Comparison of ENCODE assay signal across 24 cellular contexts in genomic region chr20:63532449-63532971, GRCh38. TPM values are rescaled to one million over a fixed set of nuclear protein-coding genes. Genes with fewer than 3 reads are reported as not detected.
DNase-seq lines count a peak whose midpoint lies in the region; ATAC-seq and TF ChIP-seq lines count a peak whose summit lies in the region.
"Had no signal": no experiment of that assay in that cellular context is flagged by ENCODE, and none has a peak within 500 bp of the region (broad histone marks: within the 10 kb centered on the region; RNA-seq: fewer than 3 reads in every experiment).

No MANE protein-coding gene starts in this region.

- H3K9ac ChIP-seq in BLaER1 = no peak overlapping the region

- intact Hi-C loops in right lobe of liver (cut with DNase I) = loop anchor here in 1 of 2 donors (10.0 kb wide), 1 partner anchor 442 kb away; the partner anchor contains the start of gene SAMD10
- intact Hi-C loops in ascending aorta (cut with DNase I) = no loop called here

- peak; percentile 35 for DNase-seq in 8988T
- DNase-seq in right lobe of liver = peak in 2 of 3 donors; percentile 43 to 56
- no peak for DNase-seq in pons (ENCODE audit: low spot score)
- DNase-seq in EL = no peak
- DNase-seq in ascending aorta (ENCODE audit: low spot score in 2 of 2) = no peak
- DNase-seq: activated CD4-positive, alpha-beta T cell treated with anti-CD3 and anti-CD28 coated beads, Interleukin-2, amount 50 U/mL, for 1 hour; CD8-positive, alpha-beta T cell; DMS53; Kasumi-1; NCI-H1694 treated with DMSO at 0.1 percent for 48 hours; NCI-H69; SHP77; stimulated activated CD4-positive, alpha-beta T cell treated with anti-CD3 and anti-CD28 coated beads, Interleukin-2, amount 100 ng/mL, for 48 hours; stimulated activated naive CD4-positive, alpha-beta T cell treated with Interleukin-2 at 50 U/mL for 16 hours; T-cell had no signal

- no peak for TF ChIP-seq CTCF in brain (conservative IDR thresholded peaks at IDR 0.05)
- TF ChIP-seq CTCF in right lobe of liver (IDR thresholded peaks at IDR 0.05) = no peak
- no peak for TF ChIP-seq CTCF in ascending aorta (IDR thresholded peaks at IDR 0.05)

- H3K4me3 Mint-ChIP-seq in brain = no peak overlapping the region
- H3K4me3 Mint-ChIP-seq: CD8-positive, alpha-beta T cell; mesothelial cell of epicardium; T-cell had no signal

- 0 out of 2 replicates have a peak overlapping the region, but pooled peaks have one; percentile 22 for H3K27ac ChIP-seq in BLaER1
- H3K27ac ChIP-seq in right lobe of liver = no peak overlapping the region
- H3K27ac ChIP-seq in ascending aorta = no peak overlapping the region
- H3K27ac ChIP-seq: psoas muscle, thoracic aorta had no signal

- peaks cover 2% of the 10 kb centered on the region; the same call in 1 of the 2 replicates for H4K20me1 ChIP-seq in BLaER1

- H3K4me3 ChIP-seq in BLaER1 (no peak overlapping the region), right lobe of liver (no peak overlapping the region), ascending aorta (no peak overlapping the region)
- H3K4me3 ChIP-seq: psoas muscle, smooth muscle cell, thoracic aorta had no signal

- H3K36me3 Mint-ChIP-seq in brain = no peaks in the 10 kb centered on the region
- H3K36me3 Mint-ChIP-seq: CD8-positive, alpha-beta T cell; mesothelial cell of epicardium; T-cell had no signal

- peaks cover 9% of the 10 kb centered on the region for H3K4me1 Mint-ChIP-seq in brain
- H3K4me1 Mint-ChIP-seq: mesothelial cell of epicardium had no signal

- H3K9me3 ChIP-seq in BLaER1 = no peaks in the 10 kb centered on the region
- H3K9me3 ChIP-seq in right lobe of liver = no peaks in the 10 kb centered on the region
- no peaks in the 10 kb centered on the region for H3K9me3 ChIP-seq in ascending aorta
- H3K9me3 ChIP-seq: psoas muscle, thoracic aorta had no signal

- peaks cover 0 to 4% (median 0%) of the 10 kb centered on the region in 5 experiments for H3K9me3 Mint-ChIP-seq in brain
- H3K9me3 Mint-ChIP-seq: activated T-helper 2 cell treated with anti-CD3 and anti-CD28 coated beads, Interferon-gamma antibody, Interleukin-2, Interleukin-4, amounts not matched to agents 10 μg/mL and 5 μg/mL and 100 μg/mL, durations not matched to agents 14 hours and 24 hours and 36 hours; CD8-positive, alpha-beta T cell; mesothelial cell of epicardium; T-cell had no signal

- peaks cover 63% of the 10 kb centered on the region for H3K4me1 ChIP-seq in BLaER1
- peaks cover 0 to 13% (median 6%) of the 10 kb centered on the region in 4 donors for H3K4me1 ChIP-seq in right lobe of liver
- H3K4me1 ChIP-seq in ascending aorta = peaks cover 0 to 2% of the 10 kb centered on the region in 2 donors
- H3K4me1 ChIP-seq: psoas muscle had no signal

- ATAC-seq in right lobe of liver (no peak), GM21825 (IDR thresholded peaks at IDR 0.05; ENCODE audit: unreplicated experiment) (no peak)
- ATAC-seq: CD8-positive, alpha-beta T cell; psoas muscle; T-cell had no signal

- no peak for TF ChIP-seq POLR2A in right lobe of liver (IDR thresholded peaks at IDR 0.05)

- H3K27me3 ChIP-seq in BLaER1 (peaks cover 17% of the 10 kb centered on the region; the same call in 1 of the 2 replicates), right lobe of liver (no peaks in the 10 kb centered on the region), ascending aorta (peaks cover 8% of the 10 kb centered on the region)

- no peaks in the 10 kb centered on the region for H3K27me3 Mint-ChIP-seq in brain
- H3K27me3 Mint-ChIP-seq: T-cell had no signal

- H3K27ac Mint-ChIP-seq in brain = peak overlapping the region in 3 of 5 experiments; percentile 2 to 47 (median 9)
- H3K27ac Mint-ChIP-seq: activated T-helper 2 cell treated with anti-CD3 and anti-CD28 coated beads, Interferon-gamma antibody, Interleukin-2, Interleukin-4, amounts not matched to agents 10 μg/mL and 5 μg/mL and 100 μg/mL, durations not matched to agents 14 hours and 24 hours and 36 hours; CD8-positive, alpha-beta T cell; mesothelial cell of epicardium; T-cell had no signal

- H3K36me3 ChIP-seq in BLaER1 (no peaks in the 10 kb centered on the region), right lobe of liver (no peaks in the 10 kb centered on the region), ascending aorta (no peaks in the 10 kb centered on the region)
- H3K36me3 ChIP-seq: thoracic aorta had no signal

- WGBS in right lobe of liver (ENCODE audit: insufficient coverage, low coverage, low lambda C conversion rate, missing lambda C conversion rate) = 87% methylated on average over 3 of the region's 24 CpGs

- peak overlapping the region; percentile 77 for H3K4me2 ChIP-seq in BLaER1
- H3K4me2 ChIP-seq: smooth muscle cell had no signal

RNA-seq across cellular contexts. Expression of gene PTK6, which starts 4.7 kb away (rescaled TPM):
- 0.93 TPM for polyA plus RNA-seq in brain (ENCODE audit: insufficient read depth, low read depth, low replicate concordance)
- total RNA-seq in right lobe of liver (10 to 100 TPM in 1 of 6 experiments, 1 to 10 TPM in 3, under 1 TPM in 2; 0.78 to 11.0 (median 3.6) TPM), ascending aorta (not detected)
- total RNA-seq: smooth muscle cell had no signal
- polyA plus RNA-seq: neural cell had no signal

RNA-seq across cellular contexts. Expression of gene PPDPF, which starts 11.9 kb away (rescaled TPM):
- 1,213 TPM for polyA plus RNA-seq in brain (ENCODE audit: insufficient read depth, low read depth, low replicate concordance)
- total RNA-seq in right lobe of liver (10 to 100 TPM; 50.2 to 99.4 (median 76.7) TPM), ascending aorta (242 TPM)

RNA-seq across cellular contexts. Expression of gene SRMS, which starts 15.0 kb away (rescaled TPM):
- polyA plus RNA-seq in brain (ENCODE audit: insufficient read depth, low read depth, low replicate concordance) = not detected
- not detected for total RNA-seq in right lobe of liver
- total RNA-seq in ascending aorta = not detected
- total RNA-seq: activated T-helper 2 cell treated with anti-CD3 and anti-CD28 coated beads, Interferon-gamma antibody, Interleukin-2, Interleukin-4, amounts not matched to agents 10 μg/mL and 5 μg/mL and 100 μg/mL, durations not matched to agents 14 hours and 24 hours and 36 hours; CD8-positive, alpha-beta T cell; mesothelial cell of epicardium; psoas muscle; smooth muscle cell; T-cell; thoracic aorta had no signal
- polyA plus RNA-seq: neural cell, psoas muscle, smooth muscle cell had no signal

RNA-seq across cellular contexts. Expression of gene FNDC11, which starts 21.4 kb away (rescaled TPM):
- 8.0 TPM for polyA plus RNA-seq in brain (ENCODE audit: insufficient read depth, low read depth, low replicate concordance)
- total RNA-seq in right lobe of liver (not detected), ascending aorta (not detected)

RNA-seq across cellular contexts. Expression of gene EEF1A2, which starts 33.6 kb away (rescaled TPM):
- polyA plus RNA-seq in brain (ENCODE audit: insufficient read depth, low read depth, low replicate concordance) = 1,308 TPM
- total RNA-seq in right lobe of liver (100 to 1,000 TPM in 2 of 6 experiments, 1 to 10 TPM in 1, under 1 TPM in 3; 0.22 to 153 (median 1.0) TPM), ascending aorta (1.1 TPM)

Comparison
In these comparisons a context has a peak if more than half of its experiments do, and no peak if none do; other contexts are left out.
1. DNase-seq: peak in 8988T (single experiment) and right lobe of liver (2 of 3); none in pons (single experiment), EL (single experiment) and ascending aorta (0 of 2).